In the genomic region with DNA sequence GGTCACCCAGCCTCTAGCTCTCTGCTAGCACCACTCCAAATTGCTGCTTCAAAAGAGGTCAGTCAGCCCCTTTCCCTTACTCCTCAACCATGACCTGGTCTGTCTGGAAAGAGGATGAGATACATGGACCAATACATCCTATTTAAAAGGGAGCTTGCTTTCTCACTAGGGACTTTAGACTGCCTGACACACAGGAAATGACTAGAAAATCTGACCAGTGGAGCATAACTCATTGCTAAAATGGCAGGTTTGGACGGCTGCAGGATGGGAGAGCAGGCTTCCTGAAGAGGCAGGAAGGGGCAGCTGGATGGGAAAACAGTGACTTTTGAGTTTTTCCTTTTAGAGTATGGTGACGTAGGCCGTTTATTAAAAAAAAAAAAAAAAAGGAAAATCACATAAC, we compare ENCODE assay signal across 1 cellular context.
TF ChIP-seq lines count a peak whose summit lies in the region.

No MANE protein-coding gene starts in this region.

TF ChIP-seq in GM12878, 131 proteins besides CTCF, POLR2A, EP300 and RAD21 (continued from another document and continues in another):
- TF ChIP-seq, protein P1, sequence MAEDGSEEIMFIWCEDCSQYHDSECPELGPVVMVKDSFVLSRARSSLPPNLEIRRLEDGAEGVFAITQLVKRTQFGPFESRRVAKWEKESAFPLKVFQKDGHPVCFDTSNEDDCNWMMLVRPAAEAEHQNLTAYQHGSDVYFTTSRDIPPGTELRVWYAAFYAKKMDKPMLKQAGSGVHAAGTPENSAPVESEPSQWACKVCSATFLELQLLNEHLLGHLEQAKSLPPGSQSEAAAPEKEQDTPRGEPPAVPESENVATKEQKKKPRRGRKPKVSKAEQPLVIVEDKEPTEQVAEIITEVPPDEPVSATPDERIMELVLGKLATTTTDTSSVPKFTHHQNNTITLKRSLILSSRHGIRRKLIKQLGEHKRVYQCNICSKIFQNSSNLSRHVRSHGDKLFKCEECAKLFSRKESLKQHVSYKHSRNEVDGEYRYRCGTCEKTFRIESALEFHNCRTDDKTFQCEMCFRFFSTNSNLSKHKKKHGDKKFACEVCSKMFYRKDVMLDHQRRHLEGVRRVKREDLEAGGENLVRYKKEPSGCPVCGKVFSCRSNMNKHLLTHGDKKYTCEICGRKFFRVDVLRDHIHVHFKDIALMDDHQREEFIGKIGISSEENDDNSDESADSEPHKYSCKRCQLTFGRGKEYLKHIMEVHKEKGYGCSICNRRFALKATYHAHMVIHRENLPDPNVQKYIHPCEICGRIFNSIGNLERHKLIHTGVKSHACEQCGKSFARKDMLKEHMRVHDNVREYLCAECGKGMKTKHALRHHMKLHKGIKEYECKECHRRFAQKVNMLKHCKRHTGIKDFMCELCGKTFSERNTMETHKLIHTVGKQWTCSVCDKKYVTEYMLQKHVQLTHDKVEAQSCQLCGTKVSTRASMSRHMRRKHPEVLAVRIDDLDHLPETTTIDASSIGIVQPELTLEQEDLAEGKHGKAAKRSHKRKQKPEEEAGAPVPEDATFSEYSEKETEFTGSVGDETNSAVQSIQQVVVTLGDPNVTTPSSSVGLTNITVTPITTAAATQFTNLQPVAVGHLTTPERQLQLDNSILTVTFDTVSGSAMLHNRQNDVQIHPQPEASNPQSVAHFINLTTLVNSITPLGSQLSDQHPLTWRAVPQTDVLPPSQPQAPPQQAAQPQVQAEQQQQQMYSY (CRISPR knock-in tag; IDR thresholded peaks at IDR 0.05) = no peak
- TF ChIP-seq BHLHE40 (IDR thresholded peaks at IDR 0.05; ENCODE audit: borderline replicate concordance in 1 of 2, low read depth in 2 of 2, low read length in 1 of 2) (no peak), PML (IDR thresholded peaks at IDR 0.05; ENCODE audit: low read length) (no peak), YY1 (IDR thresholded peaks at IDR 0.05; ENCODE audit: low read depth, low read length) (peak; percentile 86), YBX1 (IDR thresholded peaks at IDR 0.05) (no peak), NFIC (IDR thresholded peaks at IDR 0.05; ENCODE audit: low read depth, low read length) (peak; percentile 56; the same call in 1 of the 2 replicates), PAX8 (IDR thresholded peaks at IDR 0.05) (no peak), RBBP5 (conservative IDR thresholded peaks at IDR 0.05) (no peak), FOS (IDR thresholded peaks at IDR 0.05; ENCODE audit: borderline replicate concordance, extremely low read depth, insufficient read length) (no peak), ZZZ3 (IDR thresholded peaks at IDR 0.05; ENCODE audit: control insufficient read depth, insufficient read length, low read depth) (no peak), RUNX3 (IDR thresholded peaks at IDR 0.05; ENCODE audit: low read length) (no peak), HDGF (IDR thresholded peaks at IDR 0.05) (no peak), PAX5 (IDR thresholded peaks at IDR 0.05; ENCODE audit: borderline replicate concordance, low read depth, low read length) (peak; percentile 77), ASH2L (IDR thresholded peaks at IDR 0.05; ENCODE audit: borderline replicate concordance, low read depth) (no peak), CREM (IDR thresholded peaks at IDR 0.05; ENCODE audit: low read depth) (peak; percentile 47; the same call in 1 of the 2 replicates), SRF (IDR thresholded peaks at IDR 0.05; ENCODE audit: low read depth in 2 of 2, low read length in 2 of 2) (no peak), KLF5 (IDR thresholded peaks at IDR 0.05; ENCODE audit: partially characterized antibody) (no peak), RFX5 (IDR thresholded peaks at IDR 0.05; ENCODE audit: low read depth, low read length) (no peak), ETV6 (conservative IDR thresholded peaks at IDR 0.05 in 1 of 2, IDR thresholded peaks at IDR 0.05 in 1 of 2; ENCODE audit: borderline replicate concordance in 1 of 2, low read depth in 1 of 2) (no peak), ZNF207 (IDR thresholded peaks at IDR 0.05; ENCODE audit: borderline replicate concordance) (no peak), NFXL1 (IDR thresholded peaks at IDR 0.05; ENCODE audit: borderline replicate concordance) (no peak), CBX5 (IDR thresholded peaks at IDR 0.05; ENCODE audit: low read depth) (no peak)
- TF ChIP-seq, protein P2, sequence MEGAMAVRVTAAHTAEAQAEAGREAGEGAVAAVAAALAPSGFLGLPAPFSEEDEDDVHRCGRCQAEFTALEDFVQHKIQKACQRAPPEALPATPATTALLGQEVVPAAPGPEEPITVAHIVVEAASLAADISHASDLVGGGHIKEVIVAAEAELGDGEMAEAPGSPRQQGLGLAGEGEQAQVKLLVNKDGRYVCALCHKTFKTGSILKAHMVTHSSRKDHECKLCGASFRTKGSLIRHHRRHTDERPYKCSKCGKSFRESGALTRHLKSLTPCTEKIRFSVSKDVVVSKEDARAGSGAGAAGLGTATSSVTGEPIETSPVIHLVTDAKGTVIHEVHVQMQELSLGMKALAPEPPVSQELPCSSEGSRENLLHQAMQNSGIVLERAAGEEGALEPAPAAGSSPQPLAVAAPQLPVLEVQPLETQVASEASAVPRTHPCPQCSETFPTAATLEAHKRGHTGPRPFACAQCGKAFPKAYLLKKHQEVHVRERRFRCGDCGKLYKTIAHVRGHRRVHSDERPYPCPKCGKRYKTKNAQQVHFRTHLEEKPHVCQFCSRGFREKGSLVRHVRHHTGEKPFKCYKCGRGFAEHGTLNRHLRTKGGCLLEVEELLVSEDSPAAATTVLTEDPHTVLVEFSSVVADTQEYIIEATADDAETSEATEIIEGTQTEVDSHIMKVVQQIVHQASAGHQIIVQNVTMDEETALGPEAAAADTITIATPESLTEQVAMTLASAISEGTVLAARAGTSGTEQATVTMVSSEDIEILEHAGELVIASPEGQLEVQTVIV (IDR thresholded peaks at IDR 0.05; ENCODE audit: borderline replicate concordance, partially characterized antibody) = no peak
- TF ChIP-seq, protein P3, sequence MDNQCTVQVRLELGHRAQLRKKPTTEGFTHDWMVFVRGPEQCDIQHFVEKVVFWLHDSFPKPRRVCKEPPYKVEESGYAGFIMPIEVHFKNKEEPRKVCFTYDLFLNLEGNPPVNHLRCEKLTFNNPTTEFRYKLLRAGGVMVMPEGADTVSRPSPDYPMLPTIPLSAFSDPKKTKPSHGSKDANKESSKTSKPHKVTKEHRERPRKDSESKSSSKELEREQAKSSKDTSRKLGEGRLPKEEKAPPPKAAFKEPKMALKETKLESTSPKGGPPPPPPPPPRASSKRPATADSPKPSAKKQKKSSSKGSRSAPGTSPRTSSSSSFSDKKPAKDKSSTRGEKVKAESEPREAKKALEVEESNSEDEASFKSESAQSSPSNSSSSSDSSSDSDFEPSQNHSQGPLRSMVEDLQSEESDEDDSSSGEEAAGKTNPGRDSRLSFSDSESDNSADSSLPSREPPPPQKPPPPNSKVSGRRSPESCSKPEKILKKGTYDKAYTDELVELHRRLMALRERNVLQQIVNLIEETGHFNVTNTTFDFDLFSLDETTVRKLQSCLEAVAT (IDR thresholded peaks at IDR 0.05) = no peak
- TF ChIP-seq, protein P4, sequence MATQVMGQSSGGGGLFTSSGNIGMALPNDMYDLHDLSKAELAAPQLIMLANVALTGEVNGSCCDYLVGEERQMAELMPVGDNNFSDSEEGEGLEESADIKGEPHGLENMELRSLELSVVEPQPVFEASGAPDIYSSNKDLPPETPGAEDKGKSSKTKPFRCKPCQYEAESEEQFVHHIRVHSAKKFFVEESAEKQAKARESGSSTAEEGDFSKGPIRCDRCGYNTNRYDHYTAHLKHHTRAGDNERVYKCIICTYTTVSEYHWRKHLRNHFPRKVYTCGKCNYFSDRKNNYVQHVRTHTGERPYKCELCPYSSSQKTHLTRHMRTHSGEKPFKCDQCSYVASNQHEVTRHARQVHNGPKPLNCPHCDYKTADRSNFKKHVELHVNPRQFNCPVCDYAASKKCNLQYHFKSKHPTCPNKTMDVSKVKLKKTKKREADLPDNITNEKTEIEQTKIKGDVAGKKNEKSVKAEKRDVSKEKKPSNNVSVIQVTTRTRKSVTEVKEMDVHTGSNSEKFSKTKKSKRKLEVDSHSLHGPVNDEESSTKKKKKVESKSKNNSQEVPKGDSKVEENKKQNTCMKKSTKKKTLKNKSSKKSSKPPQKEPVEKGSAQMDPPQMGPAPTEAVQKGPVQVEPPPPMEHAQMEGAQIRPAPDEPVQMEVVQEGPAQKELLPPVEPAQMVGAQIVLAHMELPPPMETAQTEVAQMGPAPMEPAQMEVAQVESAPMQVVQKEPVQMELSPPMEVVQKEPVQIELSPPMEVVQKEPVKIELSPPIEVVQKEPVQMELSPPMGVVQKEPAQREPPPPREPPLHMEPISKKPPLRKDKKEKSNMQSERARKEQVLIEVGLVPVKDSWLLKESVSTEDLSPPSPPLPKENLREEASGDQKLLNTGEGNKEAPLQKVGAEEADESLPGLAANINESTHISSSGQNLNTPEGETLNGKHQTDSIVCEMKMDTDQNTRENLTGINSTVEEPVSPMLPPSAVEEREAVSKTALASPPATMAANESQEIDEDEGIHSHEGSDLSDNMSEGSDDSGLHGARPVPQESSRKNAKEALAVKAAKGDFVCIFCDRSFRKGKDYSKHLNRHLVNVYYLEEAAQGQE (IDR thresholded peaks at IDR 0.05; ENCODE audit: low read depth, low read length) = no peak
- TF ChIP-seq, protein P5, sequence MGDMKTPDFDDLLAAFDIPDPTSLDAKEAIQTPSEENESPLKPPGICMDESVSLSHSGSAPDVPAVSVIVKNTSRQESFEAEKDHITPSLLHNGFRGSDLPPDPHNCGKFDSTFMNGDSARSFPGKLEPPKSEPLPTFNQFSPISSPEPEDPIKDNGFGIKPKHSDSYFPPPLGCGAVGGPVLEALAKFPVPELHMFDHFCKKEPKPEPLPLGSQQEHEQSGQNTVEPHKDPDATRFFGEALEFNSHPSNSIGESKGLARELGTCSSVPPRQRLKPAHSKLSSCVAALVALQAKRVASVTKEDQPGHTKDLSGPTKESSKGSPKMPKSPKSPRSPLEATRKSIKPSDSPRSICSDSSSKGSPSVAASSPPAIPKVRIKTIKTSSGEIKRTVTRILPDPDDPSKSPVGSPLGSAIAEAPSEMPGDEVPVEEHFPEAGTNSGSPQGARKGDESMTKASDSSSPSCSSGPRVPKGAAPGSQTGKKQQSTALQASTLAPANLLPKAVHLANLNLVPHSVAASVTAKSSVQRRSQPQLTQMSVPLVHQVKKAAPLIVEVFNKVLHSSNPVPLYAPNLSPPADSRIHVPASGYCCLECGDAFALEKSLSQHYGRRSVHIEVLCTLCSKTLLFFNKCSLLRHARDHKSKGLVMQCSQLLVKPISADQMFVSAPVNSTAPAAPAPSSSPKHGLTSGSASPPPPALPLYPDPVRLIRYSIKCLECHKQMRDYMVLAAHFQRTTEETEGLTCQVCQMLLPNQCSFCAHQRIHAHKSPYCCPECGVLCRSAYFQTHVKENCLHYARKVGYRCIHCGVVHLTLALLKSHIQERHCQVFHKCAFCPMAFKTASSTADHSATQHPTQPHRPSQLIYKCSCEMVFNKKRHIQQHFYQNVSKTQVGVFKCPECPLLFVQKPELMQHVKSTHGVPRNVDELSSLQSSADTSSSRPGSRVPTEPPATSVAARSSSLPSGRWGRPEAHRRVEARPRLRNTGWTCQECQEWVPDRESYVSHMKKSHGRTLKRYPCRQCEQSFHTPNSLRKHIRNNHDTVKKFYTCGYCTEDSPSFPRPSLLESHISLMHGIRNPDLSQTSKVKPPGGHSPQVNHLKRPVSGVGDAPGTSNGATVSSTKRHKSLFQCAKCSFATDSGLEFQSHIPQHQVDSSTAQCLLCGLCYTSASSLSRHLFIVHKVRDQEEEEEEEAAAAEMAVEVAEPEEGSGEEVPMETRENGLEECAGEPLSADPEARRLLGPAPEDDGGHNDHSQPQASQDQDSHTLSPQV (IDR thresholded peaks at IDR 0.05) = no peak
- TF ChIP-seq, protein P6, sequence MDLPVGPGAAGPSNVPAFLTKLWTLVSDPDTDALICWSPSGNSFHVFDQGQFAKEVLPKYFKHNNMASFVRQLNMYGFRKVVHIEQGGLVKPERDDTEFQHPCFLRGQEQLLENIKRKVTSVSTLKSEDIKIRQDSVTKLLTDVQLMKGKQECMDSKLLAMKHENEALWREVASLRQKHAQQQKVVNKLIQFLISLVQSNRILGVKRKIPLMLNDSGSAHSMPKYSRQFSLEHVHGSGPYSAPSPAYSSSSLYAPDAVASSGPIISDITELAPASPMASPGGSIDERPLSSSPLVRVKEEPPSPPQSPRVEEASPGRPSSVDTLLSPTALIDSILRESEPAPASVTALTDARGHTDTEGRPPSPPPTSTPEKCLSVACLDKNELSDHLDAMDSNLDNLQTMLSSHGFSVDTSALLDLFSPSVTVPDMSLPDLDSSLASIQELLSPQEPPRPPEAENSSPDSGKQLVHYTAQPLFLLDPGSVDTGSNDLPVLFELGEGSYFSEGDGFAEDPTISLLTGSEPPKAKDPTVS (IDR thresholded peaks at IDR 0.05; ENCODE audit: low read depth, low read length) = no peak
- TF ChIP-seq, protein P7, sequence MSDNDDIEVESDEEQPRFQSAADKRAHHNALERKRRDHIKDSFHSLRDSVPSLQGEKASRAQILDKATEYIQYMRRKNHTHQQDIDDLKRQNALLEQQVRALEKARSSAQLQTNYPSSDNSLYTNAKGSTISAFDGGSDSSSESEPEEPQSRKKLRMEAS (IDR thresholded peaks at IDR 0.05; ENCODE audit: low read depth, low read length) = no peak
- TF ChIP-seq, protein P8, sequence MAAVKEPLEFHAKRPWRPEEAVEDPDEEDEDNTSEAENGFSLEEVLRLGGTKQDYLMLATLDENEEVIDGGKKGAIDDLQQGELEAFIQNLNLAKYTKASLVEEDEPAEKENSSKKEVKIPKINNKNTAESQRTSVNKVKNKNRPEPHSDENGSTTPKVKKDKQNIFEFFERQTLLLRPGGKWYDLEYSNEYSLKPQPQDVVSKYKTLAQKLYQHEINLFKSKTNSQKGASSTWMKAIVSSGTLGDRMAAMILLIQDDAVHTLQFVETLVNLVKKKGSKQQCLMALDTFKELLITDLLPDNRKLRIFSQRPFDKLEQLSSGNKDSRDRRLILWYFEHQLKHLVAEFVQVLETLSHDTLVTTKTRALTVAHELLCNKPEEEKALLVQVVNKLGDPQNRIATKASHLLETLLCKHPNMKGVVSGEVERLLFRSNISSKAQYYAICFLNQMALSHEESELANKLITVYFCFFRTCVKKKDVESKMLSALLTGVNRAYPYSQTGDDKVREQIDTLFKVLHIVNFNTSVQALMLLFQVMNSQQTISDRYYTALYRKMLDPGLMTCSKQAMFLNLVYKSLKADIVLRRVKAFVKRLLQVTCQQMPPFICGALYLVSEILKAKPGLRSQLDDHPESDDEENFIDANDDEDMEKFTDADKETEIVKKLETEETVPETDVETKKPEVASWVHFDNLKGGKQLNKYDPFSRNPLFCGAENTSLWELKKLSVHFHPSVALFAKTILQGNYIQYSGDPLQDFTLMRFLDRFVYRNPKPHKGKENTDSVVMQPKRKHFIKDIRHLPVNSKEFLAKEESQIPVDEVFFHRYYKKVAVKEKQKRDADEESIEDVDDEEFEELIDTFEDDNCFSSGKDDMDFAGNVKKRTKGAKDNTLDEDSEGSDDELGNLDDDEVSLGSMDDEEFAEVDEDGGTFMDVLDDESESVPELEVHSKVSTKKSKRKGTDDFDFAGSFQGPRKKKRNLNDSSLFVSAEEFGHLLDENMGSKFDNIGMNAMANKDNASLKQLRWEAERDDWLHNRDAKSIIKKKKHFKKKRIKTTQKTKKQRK (IDR thresholded peaks at IDR 0.05; ENCODE audit: low read depth, low read length) = no peak
